Comparison of ENCODE assay signal across 10 cellular contexts in the genomic region with DNA sequence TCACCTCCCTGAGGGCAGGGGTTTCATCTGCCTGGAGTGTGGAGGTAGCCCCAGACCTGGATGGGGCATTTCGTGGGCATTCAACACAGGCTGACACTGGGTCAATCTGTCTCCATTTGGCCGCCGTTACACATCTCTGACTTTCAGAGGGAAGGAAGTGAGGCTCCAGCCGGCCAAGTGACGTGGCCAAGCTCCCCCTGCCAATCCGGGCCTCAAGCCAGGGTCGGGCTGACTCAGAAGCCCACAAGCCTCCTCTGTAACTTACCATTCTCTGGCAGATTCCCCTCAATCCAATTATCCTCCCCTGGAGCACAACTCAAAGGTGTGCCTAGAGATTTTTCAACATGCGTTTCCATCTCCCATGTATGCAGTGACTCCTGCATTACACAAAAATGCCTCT.
DNase-seq lines count a peak whose midpoint lies in the region; ATAC-seq, FAIRE-seq and TF ChIP-seq lines count a peak whose summit lies in the region.
"Had no signal": no experiment of that assay in that cellular context is flagged by ENCODE, and none has a peak within 500 bp of the region (broad histone marks: within the 10 kb centered on the region; RNA-seq: fewer than 3 reads in every experiment).

No MANE protein-coding gene starts in this region.

- H3K27me3 ChIP-seq in ACC112 (ENCODE audit: insufficient read depth, low read length) (peaks cover 7% of the 10 kb centered on the region; the same call in 1 of the 2 replicates), keratinocyte (ENCODE audit: control insufficient read depth, extremely low read depth, insufficient read depth, low read length) (peaks cover 7% of the 10 kb centered on the region)

- no peak for FAIRE-seq in keratinocyte (lab: Jason Lieb, UNC)

- ATAC-seq in GM21529 (IDR thresholded peaks at IDR 0.05; ENCODE audit: unreplicated experiment) (no peak), HG03280 (IDR thresholded peaks at IDR 0.05; ENCODE audit: unreplicated experiment) (no peak)

- H2AFZ ChIP-seq in ACC112 (ENCODE audit: low read length, unreplicated experiment) (peak overlapping the region; percentile 36), keratinocyte (ENCODE audit: control insufficient read depth, low read length) (peak overlapping the region; percentile 62)

- H3K4me3 ChIP-seq in ACC112 (ENCODE audit: low read depth, low read length) (no peak overlapping the region), choroid plexus epithelial cell (ENCODE audit: low read depth, low read length) (no peak overlapping the region), keratinocyte (ENCODE audit: control insufficient read depth in 2 of 3, extremely low read depth in 1 of 3, insufficient read depth in 2 of 3, low read depth in 1 of 3, low read length in 3 of 3) (no peak overlapping the region)

- no peak overlapping the region for H3K9ac ChIP-seq in keratinocyte (ENCODE audit: control insufficient read depth, extremely low read depth, insufficient read depth, low read length)

- H3K27ac ChIP-seq in ACC112 (ENCODE audit: low read depth, low read length) (no peak overlapping the region), keratinocyte (ENCODE audit: control insufficient read depth, insufficient read depth, low read length) (no peak overlapping the region)
- H3K27ac ChIP-seq: C4-2B had no signal

- no peaks in the 10 kb centered on the region for H3K9me1 ChIP-seq in keratinocyte (ENCODE audit: control insufficient read depth, extremely low read depth, insufficient read depth, low read length)

- DNase-seq in HCEC 1CT, result peak; percentile 85
- peak; percentile 33 for DNase-seq in choroid plexus epithelial cell (ENCODE audit: low read depth)
- peak; percentile 30 for DNase-seq in keratinocyte (ENCODE audit: low read depth, low spot score)
- DNase-seq in stimulated activated CD4-positive, alpha-beta T cell treated with anti-CD3 and anti-CD28 coated beads, Interleukin-2, amount 100 ng/mL, for 48 hours, result no peak
- no peak for DNase-seq in activated CD4-positive, alpha-beta T cell treated with anti-CD3 and anti-CD28 coated beads, Interleukin-2, amount 50 U/mL, for 4 hours
- DNase-seq: cerebellar nuclear complex had no signal

- H3K4me1 ChIP-seq in ACC112 (ENCODE audit: control insufficient read depth, insufficient read depth, low read length, unreplicated experiment) (peaks cover 6% of the 10 kb centered on the region), keratinocyte (ENCODE audit: control insufficient read depth, extremely low read depth, insufficient read depth, low read length) (peaks cover 24% of the 10 kb centered on the region)

- H3K79me2 ChIP-seq in ACC112 (ENCODE audit: control insufficient read depth, insufficient read depth, low read length, unreplicated experiment) (no peaks in the 10 kb centered on the region), keratinocyte (ENCODE audit: control insufficient read depth, insufficient read depth, low read length) (no peaks in the 10 kb centered on the region)

- no peaks in the 10 kb centered on the region for H3K9me3 ChIP-seq in keratinocyte (ENCODE audit: control insufficient read depth, low read depth, low read length)

- H3K36me3 ChIP-seq in ACC112 (ENCODE audit: insufficient read depth, low read length) (no peaks in the 10 kb centered on the region), keratinocyte (ENCODE audit: control insufficient read depth in 2 of 2, extremely low read depth in 1 of 2, insufficient read depth in 2 of 2, low read length in 2 of 2) (no peaks in the 10 kb centered on the region)

- dilution Hi-C loops in keratinocyte (cut with MboI; ENCODE audit: extremely low pct_ligation_motif_present, low sequenced_read_pairs), result no loop called here

- no peaks in the 10 kb centered on the region for H4K20me1 ChIP-seq in keratinocyte (ENCODE audit: control insufficient read depth, extremely low read depth, insufficient read depth, low read length)

- peak overlapping the region; percentile 2 for H3K4me2 ChIP-seq in keratinocyte (ENCODE audit: control insufficient read depth, extremely low read depth, insufficient read depth, low read depth, low read length)

- TF ChIP-seq CTCF in choroid plexus epithelial cell (conservative IDR thresholded peaks at IDR 0.05; ENCODE audit: low read depth, low read length), result no peak
- TF ChIP-seq CTCF in keratinocyte (optimal IDR thresholded peaks at IDR 0.05 in 1 of 3, IDR thresholded peaks at IDR 0.05 in 1 of 3, conservative IDR thresholded peaks at IDR 0.05 in 1 of 3; ENCODE audit: extremely low read depth in 1 of 3, insufficient read depth in 2 of 3, low read length in 3 of 3), result no peak

Comparison
In these comparisons a context has a peak if more than half of its experiments do, and no peak if none do; other contexts are left out.
1. DNase-seq: peak in HCEC 1CT (single experiment), choroid plexus epithelial cell (single experiment) and keratinocyte (single experiment); none in stimulated activated CD4-positive, alpha-beta T cell treated with anti-CD3 and anti-CD28 coated beads, Interleukin-2, amount 100 ng/mL, for 48 hours (0 of 2) and activated CD4-positive, alpha-beta T cell treated with anti-CD3 and anti-CD28 coated beads, Interleukin-2, amount 50 U/mL, for 4 hours (0 of 2).